22 cellular contexts compared by ENCODE assay signal in the genomic region with DNA sequence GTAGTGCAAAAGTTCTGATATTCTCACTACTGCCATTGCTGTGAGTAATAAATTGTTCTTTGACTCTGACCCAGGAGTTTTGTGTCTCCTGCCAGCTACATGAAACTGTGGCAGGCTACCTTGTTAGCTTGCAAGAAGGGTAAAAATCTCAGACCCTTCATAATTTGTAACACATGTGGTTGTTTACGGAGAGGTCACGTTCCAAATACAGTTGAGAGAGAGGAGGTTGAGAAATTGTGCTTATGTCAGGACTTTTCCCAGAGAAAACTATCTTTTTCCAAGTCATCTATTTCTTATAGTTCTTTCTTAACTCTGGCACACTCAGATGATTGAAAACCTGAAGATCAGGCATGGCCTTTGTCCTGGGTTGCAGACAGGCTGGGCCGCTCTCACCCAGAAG.
DNase-seq lines count a peak whose midpoint lies in the region; ATAC-seq and TF ChIP-seq lines count a peak whose summit lies in the region.
"Had no signal": no experiment of that assay in that cellular context is flagged by ENCODE, and none has a peak within 500 bp of the region (broad histone marks: within the 10 kb centered on the region; RNA-seq: fewer than 3 reads in every experiment).

No MANE protein-coding gene starts in this region.

- TF ChIP-seq CTCF in AG09319 (IDR thresholded peaks at IDR 0.05; ENCODE audit: low read depth, low read length) (no peak), IMR-90 (conservative IDR thresholded peaks at IDR 0.05; ENCODE audit: low read depth, low read length) (no peak), fibroblast of mammary gland (conservative IDR thresholded peaks at IDR 0.05; ENCODE audit: control insufficient read depth, insufficient read depth, low read depth, low read length) (no peak), parathyroid adenoma (IDR thresholded peaks at IDR 0.05) (no peak), tibial artery (IDR thresholded peaks at IDR 0.05) (no peak)

- H3K18ac ChIP-seq in IMR-90 (ENCODE audit: low read depth, low read length): no peak overlapping the region

- DNase-seq in AG09319 (ENCODE audit: extremely low read depth, low read depth) (peak; percentile 51), IMR-90 (no peak), fibroblast of mammary gland (ENCODE audit: low read depth) (peak; percentile 51), T-cell (no peak), tibial artery (no peak)
- DNase-seq: CD8-positive, alpha-beta memory T cell; DMS 273 treated with DMSO at 0.1 percent for 48 hours; DMS79 treated with DMSO at 0.1 percent for 48 hours; KG1; MG63; NCI-H1105 treated with DMSO at 0.1 percent for 48 hours; NCI-H146; NCI-H1930; NCI-H2107; NCI-H524; NCI-H748 treated with DMSO at 0.1 percent for 48 hours; PC-3; Right ventricle myocardium superior had no signal

- H3K4me2 ChIP-seq in IMR-90 (ENCODE audit: low read depth, low read length) (no peak overlapping the region), parathyroid adenoma (ENCODE audit: low read length) (no peak overlapping the region)

- H3K27me3 ChIP-seq in IMR-90 (ENCODE audit: control insufficient read depth, insufficient read depth, low read length) (peaks cover 2% of the 10 kb centered on the region; the same call in 1 of the 2 replicates), parathyroid adenoma (ENCODE audit: control insufficient read depth, insufficient read depth, low read length) (no peaks in the 10 kb centered on the region), tibial artery (no peaks in the 10 kb centered on the region)

- H3K79me2 ChIP-seq in parathyroid adenoma: no peaks in the 10 kb centered on the region

- no peak overlapping the region for H2BK15ac ChIP-seq in IMR-90 (ENCODE audit: low read depth, low read length)

- TF ChIP-seq RAD21 in IMR-90 (IDR thresholded peaks at IDR 0.05; ENCODE audit: low read length): no peak

- H2BK20ac ChIP-seq in IMR-90 (ENCODE audit: low read depth, low read length): 0 out of 2 replicates have a peak overlapping the region, but pooled peaks have one; percentile 33

- H2AFZ ChIP-seq in IMR-90 (replicated peaks; ENCODE audit: low read length, poor library complexity): no peak overlapping the region
- peak overlapping the region; percentile 31 for H2AFZ ChIP-seq in parathyroid adenoma

- peaks cover 8% of the 10 kb centered on the region in 2 donors for H3K27me3 Mint-ChIP-seq in T-cell

- no peak overlapping the region for H3K23ac ChIP-seq in IMR-90 (ENCODE audit: low read depth, low read length)

- H3K4me3 Mint-ChIP-seq in T-cell: no peak overlapping the region
- H3K4me3 Mint-ChIP-seq: B cell; CD14-positive monocyte; CD8-positive, alpha-beta memory T cell had no signal

- no peak for TF ChIP-seq POLR2A in IMR-90 (IDR thresholded peaks at IDR 0.05; ENCODE audit: low read depth, low read length)

- H4K8ac ChIP-seq in IMR-90 (ENCODE audit: low read depth in 2 of 2, low read length in 2 of 2): no peak overlapping the region

- no peak overlapping the region for H2BK5ac ChIP-seq in IMR-90 (ENCODE audit: low read depth, low read length, poor library complexity, severe bottlenecking)

- no peaks in the 10 kb centered on the region for H3K36me3 ChIP-seq in IMR-90 (ENCODE audit: control insufficient read depth, insufficient read depth, low read length)
- H3K36me3 ChIP-seq in parathyroid adenoma (ENCODE audit: control insufficient read depth, insufficient read depth, low read length): no peaks in the 10 kb centered on the region
- no peaks in the 10 kb centered on the region for H3K36me3 ChIP-seq in tibial artery
- H3K36me3 ChIP-seq: MG63 had no signal

- H4K5ac ChIP-seq in IMR-90 (ENCODE audit: low read depth, low read length): no peak overlapping the region

- CTCF ChIA-PET in IMR-90 (lab: Yijun Ruan, JAX): no interaction called here
- CTCF ChIA-PET in T-cell (lab: Charles Lee): interaction anchor here in 1 of 2 donors (1.1 kb wide), 1 partner anchor 13 kb away, joined by 3 read pairs; no protein-coding TSS in a partner anchor

- H3K27ac ChIP-seq in IMR-90 (ENCODE audit: insufficient read depth, low read length) (no peak overlapping the region), parathyroid adenoma (peak overlapping the region; percentile 12), tibial artery (no peak overlapping the region)

- no CpG with 5 or more reads among the region's 3 CpGs for WGBS in IMR-90 (ENCODE audit: extremely low coverage in 2 of 2, insufficient read length in 1 of 2), 2 experiments

- H4K91ac ChIP-seq in IMR-90 (ENCODE audit: insufficient read depth, low read depth, low read length): no peak overlapping the region

- H3K9ac ChIP-seq in IMR-90 (ENCODE audit: low read depth, low read length) (no peak overlapping the region), parathyroid adenoma (no peak overlapping the region)

- H3K9me1 ChIP-seq in IMR-90 (ENCODE audit: insufficient read depth, low read length): peaks cover 3% of the 10 kb centered on the region; the same call in 1 of the 2 replicates

- H3K4me1 ChIP-seq in IMR-90 (ENCODE audit: control insufficient read depth, insufficient read depth, low read length) (no peaks in the 10 kb centered on the region; the same call in 1 of the 2 replicates), parathyroid adenoma (peaks cover 16% of the 10 kb centered on the region), tibial artery (peaks cover 0 to 25% (median 16%) of the 10 kb centered on the region in 4 donors)

- 0 out of 2 replicates have a peak overlapping the region, but pooled peaks have one; percentile 17 for H2AK5ac ChIP-seq in IMR-90 (ENCODE audit: low read depth, low read length)

- BruUV-seq in IMR-90 (replicated peaks; lab: Mats Ljungman, UMichigan): no TSS peak

- H3K56ac ChIP-seq in IMR-90 (ENCODE audit: extremely low read depth, insufficient read depth, low read length): no peak overlapping the region

- POLR2A ChIA-PET in IMR-90 (lab: Charles Lee; ENCODE audit: unreplicated experiment): no interaction called here
- POLR2A ChIA-PET in T-cell (lab: Charles Lee): no interaction called here

- H3K14ac ChIP-seq in IMR-90 (replicated peaks; ENCODE audit: low read depth, low read length): no peak overlapping the region

- intact Hi-C loops in IMR-90 (cut with micrococcal nuclease) (no loop called here), tibial artery (cut with DNase I; ENCODE audit: low total_unique reads) (no loop called here)

- ATAC-seq in IMR-90 (ENCODE audit: low read depth) (no peak), T-cell (replicated peaks in 1 of 4) (no peak), GM21737 (IDR thresholded peaks at IDR 0.05; ENCODE audit: unreplicated experiment) (no peak)
- ATAC-seq: PC-3 had no signal

- no peak overlapping the region for H3K4ac ChIP-seq in IMR-90 (ENCODE audit: low read depth, low read length)

- H2BK120ac ChIP-seq in IMR-90 (ENCODE audit: low read depth, low read length): no peak overlapping the region

- in situ Hi-C loops in IMR-90 (cut with MboI; ENCODE audit: low sequenced_read_pairs): no loop called here

- H3K4me3 ChIP-seq in IMR-90 (ENCODE audit: insufficient read depth, low read depth, low read length) (no peak overlapping the region), fibroblast of mammary gland (ENCODE audit: control insufficient read depth, low read depth, low read length) (no peak overlapping the region), parathyroid adenoma (ENCODE audit: low read depth, low read length) (no peak overlapping the region), tibial artery (no peak overlapping the region)
- H3K4me3 ChIP-seq: MG63 had no signal

- no peaks in the 10 kb centered on the region for H4K20me1 ChIP-seq in IMR-90 (ENCODE audit: insufficient read depth, low read length)

- H3K9me3 Mint-ChIP-seq in T-cell: no peaks in the 10 kb centered on the region
- H3K9me3 Mint-ChIP-seq: CD8-positive, alpha-beta memory T cell had no signal

- H2AK9ac ChIP-seq in IMR-90 (replicated peaks; ENCODE audit: low read depth, low read length, poor library complexity): no peak overlapping the region

- no peaks in the 10 kb centered on the region for H3K36me3 Mint-ChIP-seq in T-cell
- H3K36me3 Mint-ChIP-seq: CD14-positive monocyte; CD8-positive, alpha-beta memory T cell had no signal

- H3K9me3 ChIP-seq in IMR-90 (ENCODE audit: control insufficient read depth, insufficient read depth, low read length): no peaks in the 10 kb centered on the region
- no peaks in the 10 kb centered on the region for H3K9me3 ChIP-seq in parathyroid adenoma (ENCODE audit: control insufficient read depth, low read length)
- H3K9me3 ChIP-seq in tibial artery: no peaks in the 10 kb centered on the region
- H3K9me3 ChIP-seq: MG63 had no signal

- dilution Hi-C loops in IMR-90 (cut with HindIII; ENCODE audit: low sequenced_read_pairs, unreplicated experiment): no loop called here

- H3K4me1 Mint-ChIP-seq in T-cell: no peaks in the 10 kb centered on the region
- H3K4me1 Mint-ChIP-seq: B cell; CD14-positive monocyte; CD8-positive, alpha-beta memory T cell had no signal

- H3K27ac Mint-ChIP-seq in T-cell: no peak overlapping the region
- H3K27ac Mint-ChIP-seq: B cell; CD14-positive monocyte; CD8-positive, alpha-beta memory T cell had no signal

- no peaks in the 10 kb centered on the region for H3K79me1 ChIP-seq in IMR-90 (ENCODE audit: low read depth in 1 of 2, low read length in 2 of 2)

TF ChIP-seq in IMR-90, 13 proteins besides CTCF, POLR2A, EP300 and RAD21:
- TF ChIP-seq, protein P1, sequence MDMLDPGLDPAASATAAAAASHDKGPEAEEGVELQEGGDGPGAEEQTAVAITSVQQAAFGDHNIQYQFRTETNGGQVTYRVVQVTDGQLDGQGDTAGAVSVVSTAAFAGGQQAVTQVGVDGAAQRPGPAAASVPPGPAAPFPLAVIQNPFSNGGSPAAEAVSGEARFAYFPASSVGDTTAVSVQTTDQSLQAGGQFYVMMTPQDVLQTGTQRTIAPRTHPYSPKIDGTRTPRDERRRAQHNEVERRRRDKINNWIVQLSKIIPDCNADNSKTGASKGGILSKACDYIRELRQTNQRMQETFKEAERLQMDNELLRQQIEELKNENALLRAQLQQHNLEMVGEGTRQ (IDR thresholded peaks at IDR 0.05; ENCODE audit: low read depth, low read length): no peak
- TF ChIP-seq MXI1 (IDR thresholded peaks at IDR 0.05; ENCODE audit: borderline replicate concordance, low read depth, low read length) (no peak), RCOR1 (IDR thresholded peaks at IDR 0.05; ENCODE audit: insufficient replicate concordance, low read length) (no peak), MAFK (IDR thresholded peaks at IDR 0.05; ENCODE audit: low read depth, low read length) (peak; percentile 70), BHLHE40 (IDR thresholded peaks at IDR 0.05; ENCODE audit: low read depth, low read length) (no peak), SMC3 (IDR thresholded peaks at IDR 0.05; ENCODE audit: low read depth, low read length) (no peak), MAZ (IDR thresholded peaks at IDR 0.05; ENCODE audit: borderline replicate concordance, low read depth, low read length) (no peak)

Comparison
In these comparisons a context has a peak if more than half of its experiments do, and no peak if none do; other contexts are left out.
1. DNase-seq: peak in AG09319 (single experiment) and fibroblast of mammary gland (single experiment); none in IMR-90 (single experiment), T-cell (0 of 34) and tibial artery (0 of 2).